In the genomic region with DNA sequence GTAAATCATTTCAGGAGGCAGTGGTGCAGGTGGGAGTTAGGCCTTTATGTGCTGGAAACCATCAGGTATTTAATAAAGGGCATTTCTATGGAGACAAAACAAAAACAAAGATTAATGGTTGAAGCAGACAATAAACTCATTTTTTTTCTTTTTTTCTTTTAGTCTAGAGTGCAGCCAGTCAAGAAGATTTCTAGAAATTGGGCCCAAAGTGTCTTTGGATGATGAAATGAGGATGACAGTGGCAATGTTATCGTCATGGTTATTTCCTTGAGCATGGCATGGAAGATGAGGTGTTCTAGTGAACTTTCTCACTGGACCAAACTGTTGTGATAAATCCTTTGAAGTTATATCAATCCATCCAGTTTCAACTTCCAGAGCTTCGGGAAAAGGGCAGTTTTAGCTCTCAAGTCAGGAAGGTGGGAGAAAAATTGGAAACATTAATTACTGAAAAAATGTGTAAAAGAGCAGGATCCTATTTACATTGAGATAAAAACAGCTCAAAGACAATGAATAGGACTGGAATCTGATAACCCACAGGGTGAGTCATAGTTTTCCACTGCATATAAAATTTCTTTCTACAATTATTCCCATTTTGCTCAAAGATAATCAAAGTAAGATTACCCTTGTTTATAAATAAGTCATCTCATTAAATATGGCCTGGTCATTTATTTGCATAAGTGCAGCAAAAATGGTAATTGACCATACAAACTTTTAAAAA, we compare ENCODE assay signal across 1 cellular context.
TF ChIP-seq lines count a peak whose summit lies in the region.

No MANE protein-coding gene starts in this region.

TF ChIP-seq in K562, 482 proteins besides CTCF, POLR2A, EP300 and RAD21 (continued from another document):
- TF ChIP-seq, protein P1, sequence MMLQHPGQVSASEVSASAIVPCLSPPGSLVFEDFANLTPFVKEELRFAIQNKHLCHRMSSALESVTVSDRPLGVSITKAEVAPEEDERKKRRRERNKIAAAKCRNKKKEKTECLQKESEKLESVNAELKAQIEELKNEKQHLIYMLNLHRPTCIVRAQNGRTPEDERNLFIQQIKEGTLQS (IDR thresholded peaks at IDR 0.05), result peak; percentile 57
- TF ChIP-seq, protein P1 (CRISPR knock-in tag; conservative IDR thresholded peaks at IDR 0.05), result no peak
- TF ChIP-seq STAT5B (CRISPR knock-in tag; IDR thresholded peaks at IDR 0.05) (no peak), JUND (IDR thresholded peaks at IDR 0.05; ENCODE audit: borderline replicate concordance, low read depth, low read length) (peak; percentile 31; the same call in 1 of the 2 replicates), JUND (tag; IDR thresholded peaks at IDR 0.05; ENCODE audit: borderline replicate concordance, low read depth, low read length) (peak; percentile 59; the same call in 2 of the 3 replicates), NR3C1 (CRISPR knock-in tag; IDR thresholded peaks at IDR 0.05) (no peak), PCBP1 (IDR thresholded peaks at IDR 0.05; ENCODE audit: low read depth, low read length, poor library complexity, severe bottlenecking) (no peak), FOSL1 (tag; conservative IDR thresholded peaks at IDR 0.05) (peak; percentile 95), KLF13 (tag; IDR thresholded peaks at IDR 0.05; ENCODE audit: borderline replicate concordance, low read depth) (no peak), CEBPG (CRISPR knock-in tag; IDR thresholded peaks at IDR 0.05) (no peak), CEBPG (tag; conservative IDR thresholded peaks at IDR 0.05 in 1 of 2, IDR thresholded peaks at IDR 0.05 in 1 of 2) (peak in 1 of 2 experiments; percentile 70; a peak in 2 of 4 replicates)
- TF ChIP-seq, protein P2, sequence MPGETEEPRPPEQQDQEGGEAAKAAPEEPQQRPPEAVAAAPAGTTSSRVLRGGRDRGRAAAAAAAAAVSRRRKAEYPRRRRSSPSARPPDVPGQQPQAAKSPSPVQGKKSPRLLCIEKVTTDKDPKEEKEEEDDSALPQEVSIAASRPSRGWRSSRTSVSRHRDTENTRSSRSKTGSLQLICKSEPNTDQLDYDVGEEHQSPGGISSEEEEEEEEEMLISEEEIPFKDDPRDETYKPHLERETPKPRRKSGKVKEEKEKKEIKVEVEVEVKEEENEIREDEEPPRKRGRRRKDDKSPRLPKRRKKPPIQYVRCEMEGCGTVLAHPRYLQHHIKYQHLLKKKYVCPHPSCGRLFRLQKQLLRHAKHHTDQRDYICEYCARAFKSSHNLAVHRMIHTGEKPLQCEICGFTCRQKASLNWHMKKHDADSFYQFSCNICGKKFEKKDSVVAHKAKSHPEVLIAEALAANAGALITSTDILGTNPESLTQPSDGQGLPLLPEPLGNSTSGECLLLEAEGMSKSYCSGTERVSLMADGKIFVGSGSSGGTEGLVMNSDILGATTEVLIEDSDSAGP (CRISPR knock-in tag; IDR thresholded peaks at IDR 0.05), result no peak
